ENCODE assay signal across 9 cellular contexts in genomic region chr12:6084261-6084968, GRCh38. TPM values are rescaled to one million over a fixed set of nuclear protein-coding genes. Genes with fewer than 3 reads are reported as not detected.
A peak's percentile ranks its signal among the peaks of the same experiment; 100 is the strongest.
DNase-seq lines count a peak whose midpoint lies in the region; ATAC-seq, FAIRE-seq and TF ChIP-seq lines count a peak whose summit lies in the region.
"Had no signal": no experiment of that assay in that cellular context is flagged by ENCODE, and none has a peak within 500 bp of the region (broad histone marks: within the 10 kb centered on the region; RNA-seq: fewer than 3 reads in every experiment).

No MANE protein-coding gene starts in this region.

- dilution Hi-C loops in keratinocyte (cut with MboI; ENCODE audit: extremely low pct_ligation_motif_present, low sequenced_read_pairs), result no loop called here

- H2AFZ ChIP-seq in keratinocyte (ENCODE audit: control insufficient read depth, low read length), result no peak overlapping the region

- H3K4me2 ChIP-seq in keratinocyte (ENCODE audit: control insufficient read depth, extremely low read depth, insufficient read depth, low read depth, low read length), result peak overlapping the region; percentile 44

- no peaks in the 10 kb centered on the region for H3K79me2 ChIP-seq in keratinocyte (ENCODE audit: control insufficient read depth, insufficient read depth, low read length)

- FAIRE-seq in keratinocyte (lab: Jason Lieb, UNC), result peak; percentile 36

- no peaks in the 10 kb centered on the region for H4K20me1 ChIP-seq in keratinocyte (ENCODE audit: control insufficient read depth, extremely low read depth, insufficient read depth, low read length)

- TF ChIP-seq POLR2A in GM18505 (IDR thresholded peaks at IDR 0.05; ENCODE audit: borderline replicate concordance, extremely low read depth, insufficient read depth, insufficient read length), result no peak

- no peaks in the 10 kb centered on the region for H3K36me3 ChIP-seq in HUES48 (ENCODE audit: control insufficient read depth, insufficient read depth, low read length)
- no peaks in the 10 kb centered on the region for H3K36me3 ChIP-seq in keratinocyte (ENCODE audit: control insufficient read depth in 2 of 2, extremely low read depth in 1 of 2, insufficient read depth in 2 of 2, low read length in 2 of 2)

- DNase-seq in choroid plexus epithelial cell (ENCODE audit: low read depth), result peak; percentile 77
- DNase-seq in keratinocyte (ENCODE audit: low read depth, low spot score), result no peak
- DNase-seq in substantia nigra (lab: John Stamatoyannopoulos, UW), result peak in 14 of 49 donors; percentile 12 to 51 (median 26)
- no peak for DNase-seq in D341Med (ENCODE audit: low spot score)
- no peak for DNase-seq in GM19238 (ENCODE audit: insufficient read length, low spot score)

- peak; percentile 6 for TF ChIP-seq CTCF in choroid plexus epithelial cell (conservative IDR thresholded peaks at IDR 0.05; ENCODE audit: low read depth, low read length)
- no peak for TF ChIP-seq CTCF in keratinocyte (optimal IDR thresholded peaks at IDR 0.05 in 1 of 3, IDR thresholded peaks at IDR 0.05 in 1 of 3, conservative IDR thresholded peaks at IDR 0.05 in 1 of 3; ENCODE audit: extremely low read depth in 1 of 3, insufficient read depth in 2 of 3, low read length in 3 of 3)

- H3K9ac ChIP-seq in HUES48 (ENCODE audit: low read depth, low read length) (no peak overlapping the region; the same call in 1 of the 2 replicates), keratinocyte (ENCODE audit: control insufficient read depth, extremely low read depth, insufficient read depth, low read length) (no peak overlapping the region)

- H3K27me3 ChIP-seq in HUES48 (ENCODE audit: control insufficient read depth, insufficient read depth, low read length) (no peaks in the 10 kb centered on the region), keratinocyte (ENCODE audit: control insufficient read depth, extremely low read depth, insufficient read depth, low read length) (no peaks in the 10 kb centered on the region)

- no peaks in the 10 kb centered on the region for H3K9me1 ChIP-seq in keratinocyte (ENCODE audit: control insufficient read depth, extremely low read depth, insufficient read depth, low read length)

- ATAC-seq in GM18907 (IDR thresholded peaks at IDR 0.05; ENCODE audit: unreplicated experiment), result no peak
- no peak for ATAC-seq in GM18505 (IDR thresholded peaks at IDR 0.05; ENCODE audit: unreplicated experiment)

- H3K27ac ChIP-seq in HUES48 (ENCODE audit: low read depth, low read length), result peak overlapping the region; percentile 96
- peak overlapping the region; percentile 4 for H3K27ac ChIP-seq in keratinocyte (ENCODE audit: control insufficient read depth, insufficient read depth, low read length)
- peak overlapping the region; percentile 83 for H3K27ac ChIP-seq in substantia nigra (ENCODE audit: low read depth, low read length, poor library complexity, severe bottlenecking)

- H3K9me3 ChIP-seq in HUES48 (ENCODE audit: control insufficient read depth, insufficient read depth, low read length) (no peaks in the 10 kb centered on the region), keratinocyte (ENCODE audit: control insufficient read depth, low read depth, low read length) (no peaks in the 10 kb centered on the region)

- H3K4me1 ChIP-seq in HUES48 (ENCODE audit: control insufficient read depth, insufficient read depth, low read length) (peaks cover 33% of the 10 kb centered on the region), keratinocyte (ENCODE audit: control insufficient read depth, extremely low read depth, insufficient read depth, low read length) (peaks cover 18% of the 10 kb centered on the region)

- H3K4me3 ChIP-seq in HUES48 (ENCODE audit: low read depth, low read length) (0 out of 2 replicates have a peak overlapping the region, but pooled peaks have one; percentile 14), choroid plexus epithelial cell (ENCODE audit: low read depth, low read length) (no peak overlapping the region), keratinocyte (ENCODE audit: control insufficient read depth in 2 of 3, extremely low read depth in 1 of 3, insufficient read depth in 2 of 3, low read depth in 1 of 3, low read length in 3 of 3) (peak overlapping the region in 1 of 3 experiments; percentile 7)
- H3K4me3 ChIP-seq: lung had no signal

RNA-seq across cellular contexts. Expression of gene VWF, which starts 40.1 kb away (rescaled TPM):
- polyA plus RNA-seq in keratinocyte, result 0.01 to 0.03 TPM in 2 of 3 replicates, not detected in the other
- polyA plus RNA-seq in keratinocyte (2011; ENCODE audit: low read depth), result 0.61 TPM
- polyA plus RNA-seq in keratinocyte (2011; cell fraction: cytosol; rRNA removed), result not detected in 2 replicates
- 0.05 and 0.22 TPM in 2 replicates for polyA plus RNA-seq in keratinocyte (2011; cell fraction: nucleus; rRNA removed)
- 0.30 TPM in 1 of 2 replicates, not detected in the other for polyA plus RNA-seq in keratinocyte (2012; ENCODE audit: low replicate concordance)
- 0.03 to 2.7 TPM (median 0.13 TPM) in 3 replicates for polyA minus RNA-seq in keratinocyte
- not detected for polyA minus RNA-seq in keratinocyte (2011; cell fraction: cytosol; rRNA and poly(A)+ RNA removed)
- 0.11 and 0.54 TPM in 2 replicates for polyA minus RNA-seq in keratinocyte (2011; cell fraction: nucleus; rRNA and poly(A)+ RNA removed)

Comparison
In these comparisons a context has a peak if more than half of its experiments do, and no peak if none do; other contexts are left out.
1. H3K27ac ChIP-seq: peak in every context shown above with its lines; median percentile 96 in HUES48; 83 in substantia nigra; 4 in keratinocyte.